20 cellular contexts compared by ENCODE assay signal in the genomic region with DNA sequence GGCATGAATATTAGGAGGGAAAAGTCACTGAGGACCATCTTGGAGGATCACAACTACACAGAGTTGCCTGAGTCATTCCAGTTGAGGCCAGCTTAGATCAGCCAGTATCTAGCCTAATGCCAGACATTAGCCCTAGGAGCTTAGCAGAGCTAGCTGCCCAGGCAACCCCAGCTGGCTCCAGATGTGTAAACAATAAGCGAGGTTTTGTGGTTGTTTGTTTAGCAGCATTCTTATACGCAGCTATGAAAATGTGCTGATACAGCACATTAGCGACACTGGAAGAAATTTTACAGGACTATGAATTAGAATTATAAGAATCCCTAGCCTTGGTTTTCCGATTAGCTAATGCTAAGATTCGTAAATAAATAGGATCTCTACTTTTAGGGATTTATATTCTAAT.
"Had no signal": no experiment of that assay in that cellular context is flagged by ENCODE, and none has a peak within 500 bp of the region (broad histone marks: within the 10 kb centered on the region; RNA-seq: fewer than 3 reads in every experiment).

No MANE protein-coding gene starts in this region.

- H3K27me3 ChIP-seq: esophagus muscularis mucosa, suprapubic skin had no signal

- ATAC-seq: activated CD8-positive, alpha-beta T cell treated with anti-CD3 and anti-CD28 coated beads, Interleukin-2, amount 10 ng/mL, durations not matched to agents 7 days and 5 days; activated naive CD4-positive, alpha-beta T cell treated with anti-CD3 and anti-CD28 coated beads, Interleukin-2, amount 50 U/mL, for 72 hours; activated T-cell treated with anti-CD3 and anti-CD28 coated beads, Interleukin-2, amount 50 U/mL, for 72 hours; foreskin keratinocyte; natural killer cell treated with Interleukin-12 subunit alpha and Interleukin-12 subunit beta and Interleukin-15 and Interleukin-18, amount 100 ng/mL, for 72 hours; stimulated activated naive CD8-positive, alpha-beta T cell treated with anti-CD3 and anti-CD28 coated beads, Interleukin-15, Interleukin-2, amounts not matched to agents 100 U/mL and 50 U/mL, for 24 hours had no signal

- DNase-seq: activated CD4-positive, alpha-beta T cell treated with anti-CD3 and anti-CD28 coated beads, Interleukin-2, amount 10 ng/mL, durations not matched to agents 24 days and 14 days; activated CD4-positive, CD25-positive, alpha-beta regulatory T cell; activated CD8-positive, alpha-beta memory T cell treated with anti-CD3 and anti-CD28 coated beads, Interleukin-2, amount 50 U/mL, for 4 hours; activated CD8-positive, alpha-beta T cell treated with anti-CD3 and anti-CD28 coated beads, Interleukin-2, amount 10 ng/mL, durations not matched to agents 7 days and 5 days; activated gamma-delta T cell; activated T-cell treated with anti-CD3 and anti-CD28 coated beads, Interleukin-2, amount 50 U/mL, for 72 hours; foreskin keratinocyte; glutamatergic neuron; kidney glomerular epithelial cell; mesendoderm; nucleus accumbens; posterior cingulate gyrus; stimulated activated CD4-positive, alpha-beta T cell treated with anti-CD3 and anti-CD28 coated beads, Interleukin-15, amount 100 ng/mL, for 24 hours; stimulated activated CD4-positive, alpha-beta T cell treated with anti-CD3 and anti-CD28 coated beads, Interleukin-4, amount 100 ng/mL, for 1 hour; stimulated activated naive CD8-positive, alpha-beta T cell treated with anti-CD3 and anti-CD28 coated beads, Interleukin-15, Interleukin-2, amounts not matched to agents 100 U/mL and 50 U/mL, for 24 hours; trophoblast cell had no signal

- H3K36me3 ChIP-seq: esophagus muscularis mucosa, suprapubic skin had no signal

- H3K27ac ChIP-seq: esophagus muscularis mucosa, foreskin keratinocyte, suprapubic skin had no signal

- H3K4me3 ChIP-seq: esophagus muscularis mucosa, suprapubic skin had no signal

- H3K4me1 ChIP-seq: esophagus muscularis mucosa, foreskin keratinocyte, suprapubic skin had no signal
